In the genomic region with DNA sequence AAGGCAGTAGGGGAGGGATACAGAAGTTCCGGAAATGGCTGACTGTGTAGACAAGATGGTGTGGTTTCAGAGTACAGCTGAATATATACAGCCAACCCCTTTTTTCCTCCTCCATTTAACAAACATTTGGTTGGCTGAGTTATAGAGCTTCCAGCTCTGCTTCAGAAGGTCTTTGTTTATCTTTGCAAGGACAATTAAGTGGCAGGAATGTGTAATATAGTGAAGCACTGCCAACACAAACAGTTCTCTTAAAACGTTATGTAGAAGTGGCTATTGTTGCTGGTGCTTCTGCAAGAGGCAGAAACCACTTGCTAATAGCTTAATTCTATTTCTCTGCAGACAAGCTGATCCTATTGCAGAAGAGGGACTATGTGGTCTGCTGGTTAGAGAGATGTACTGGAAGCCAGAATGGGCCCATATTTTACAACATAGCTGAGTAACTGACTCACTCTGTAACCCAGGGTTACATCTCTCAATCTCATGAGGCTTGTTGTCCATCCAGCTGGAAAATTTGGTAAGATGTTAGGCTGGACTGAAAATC, we compare ENCODE assay signal across 8 cellular contexts.
DNase-seq lines count a peak whose midpoint lies in the region; ATAC-seq and TF ChIP-seq lines count a peak whose summit lies in the region.

No MANE protein-coding gene starts in this region.

- H3K4me1 ChIP-seq in parathyroid adenoma: peaks cover 4% of the 10 kb centered on the region

- H3K36me3 ChIP-seq in parathyroid adenoma (ENCODE audit: control insufficient read depth, insufficient read depth, low read length): no peaks in the 10 kb centered on the region

- no peaks in the 10 kb centered on the region for H3K79me2 ChIP-seq in parathyroid adenoma

- no peak overlapping the region for H3K4me3 ChIP-seq in epithelial cell of proximal tubule (ENCODE audit: low read depth, low read length)
- H3K4me3 ChIP-seq in parathyroid adenoma (ENCODE audit: low read depth, low read length): no peak overlapping the region

- no peaks in the 10 kb centered on the region for H3K9me3 ChIP-seq in parathyroid adenoma (ENCODE audit: control insufficient read depth, low read length)

- peak; percentile 90 for DNase-seq in Daoy (ENCODE audit: low read depth)
- DNase-seq in NCI-H446 (lab: John Stamatoyannopoulos, UW): peak; percentile 31 to 58
- peak; percentile 97 for DNase-seq in epithelial cell of proximal tubule (ENCODE audit: low read depth)
- DNase-seq in SKM-1 treated with dmso at 0.1 percent for 144 hours (lab: John Stamatoyannopoulos, UW; ENCODE audit: unreplicated experiment): no peak
- no peak for DNase-seq in mesenteric fat pad (ENCODE audit: low spot score)

- ATAC-seq in GM18517 (IDR thresholded peaks at IDR 0.05; ENCODE audit: unreplicated experiment): no peak
- ATAC-seq in GM21619 (IDR thresholded peaks at IDR 0.05; ENCODE audit: unreplicated experiment): no peak

- H3K9ac ChIP-seq in parathyroid adenoma: no peak overlapping the region

- H3K4me2 ChIP-seq in parathyroid adenoma (ENCODE audit: low read length): peak overlapping the region; percentile 33

- H3K27ac ChIP-seq in parathyroid adenoma: no peak overlapping the region

- peak overlapping the region; percentile 26 for H2AFZ ChIP-seq in parathyroid adenoma

- H3K27me3 ChIP-seq in parathyroid adenoma (ENCODE audit: control insufficient read depth, insufficient read depth, low read length): no peaks in the 10 kb centered on the region

- no peak for TF ChIP-seq CTCF in epithelial cell of proximal tubule (conservative IDR thresholded peaks at IDR 0.05; ENCODE audit: low read depth, low read length)
- no peak for TF ChIP-seq CTCF in parathyroid adenoma (IDR thresholded peaks at IDR 0.05)

Comparison
In these comparisons a context has a peak if more than half of its experiments do, and no peak if none do; other contexts are left out.
1. DNase-seq: peak in Daoy (single experiment), NCI-H446 (2 of 2) and epithelial cell of proximal tubule (single experiment); none in SKM-1 treated with dmso at 0.1 percent for 144 hours (single experiment) and mesenteric fat pad (single experiment).